20 cellular contexts compared by ENCODE assay signal in genomic region chr15:53549697-53550315, GRCh38.
DNase-seq lines count a peak whose midpoint lies in the region; ATAC-seq, FAIRE-seq and TF ChIP-seq lines count a peak whose summit lies in the region.
"Had no signal": no experiment of that assay in that cellular context is flagged by ENCODE, and none has a peak within 500 bp of the region (broad histone marks: within the 10 kb centered on the region; RNA-seq: fewer than 3 reads in every experiment).

No MANE protein-coding gene starts in this region.

- H3K4me3 ChIP-seq in GM12878, result no peak overlapping the region
- H3K4me3 ChIP-seq in mucosa of descending colon, result no peak overlapping the region
- H3K4me3 ChIP-seq: adrenal gland, GM23248 had no signal

- intact Hi-C loops in GM12878 (cut with micrococcal nuclease; ENCODE audit: unreplicated experiment) (no loop called here), mucosa of descending colon (cut with DNase I, micrococcal nuclease) (no loop called here), Right ventricle myocardium superior (cut with DNase I) (no loop called here)

- RAD21 ChIA-PET in GM12878 (lab: Charles Lee; ENCODE audit: unreplicated experiment), result interaction anchor here (1.7 kb wide), 1 partner anchor 10 kb away, joined by 5 read pairs; no protein-coding TSS in a partner anchor

- BruUV-seq in GM12878 (replicated peaks; lab: Mats Ljungman, UMichigan), result no TSS peak

- in situ Hi-C loops in GM12878 (cut with MboI), result no loop called here

- no peaks in the 10 kb centered on the region for H3K79me2 ChIP-seq in GM12878 (ENCODE audit: control insufficient read depth, insufficient read depth, low read length)

- no peak for FAIRE-seq in GM12878 (lab: Jason Lieb, UNC)
- FAIRE-seq: GM12892, islet of Langerhans, RCC 7860, TTC549 had no signal

- SMC1A ChIA-PET in GM12878 (lab: Charles Lee; ENCODE audit: uncharacterized antibody, unreplicated experiment), result interaction anchor here (1.1 to 2.1 kb wide), 4 partner anchors 9 to 24 kb away, joined by 4 to 6 read pairs (median 6); no protein-coding TSS in a partner anchor

- H4K20me1 ChIP-seq in GM12878 (ENCODE audit: control insufficient read depth, insufficient read depth), result no peaks in the 10 kb centered on the region

- TF ChIP-seq POLR2A in GM12878 (IDR thresholded peaks at IDR 0.05; ENCODE audit: low read depth, low read length), result no peak

- WGBS in GM12878 (ENCODE audit: insufficient coverage, insufficient replicate concordance, low lambda C conversion rate, missing lambda C conversion rate), result 31% methylated on average over 3 of the region's 3 CpGs

- POLR2A ChIA-PET in GM12878 (lab: Charles Lee), result interaction anchor here (0.6 kb wide), 1 partner anchor 9 kb away, joined by 4 read pairs; no protein-coding TSS in a partner anchor

- H3K4me2 ChIP-seq in GM12878 (ENCODE audit: control insufficient read depth, insufficient read depth), result no peak overlapping the region

- H3K9ac ChIP-seq in GM12878 (ENCODE audit: control insufficient read depth, insufficient read depth, low read length), result no peak overlapping the region
- H3K9ac ChIP-seq: GM23248 had no signal

- H3K9me3 ChIP-seq in GM12878 (replicated peaks; ENCODE audit: control insufficient read depth, insufficient read depth, low read length) (no peaks in the 10 kb centered on the region), mucosa of descending colon (no peaks in the 10 kb centered on the region)
- H3K9me3 ChIP-seq: adrenal gland had no signal

- no peak for ATAC-seq in GM12878
- peak; percentile 94 for ATAC-seq in mucosa of descending colon
- ATAC-seq in GM21717 (IDR thresholded peaks at IDR 0.05; ENCODE audit: unreplicated experiment), result no peak
- no peak for ATAC-seq in GM21515 (IDR thresholded peaks at IDR 0.05; ENCODE audit: unreplicated experiment)
- ATAC-seq in Right ventricle myocardium superior (ENCODE audit: poor library complexity), result no peak
- ATAC-seq: effector memory CD8-positive, alpha-beta T cell; natural killer cell treated with Interleukin-12 subunit alpha and Interleukin-12 subunit beta and Interleukin-15 and Interleukin-18, amount 100 ng/mL, for 72 hours had no signal

- H2AFZ ChIP-seq in GM12878 (ENCODE audit: control insufficient read depth, low read depth, low read length), result no peak overlapping the region
- H2AFZ ChIP-seq: GM23248 had no signal

- H3K36me3 ChIP-seq in GM12878 (ENCODE audit: control insufficient read depth in 2 of 2, insufficient read depth in 2 of 2, low read length in 1 of 2) (no peaks in the 10 kb centered on the region), mucosa of descending colon (ENCODE audit: low read depth) (no peaks in the 10 kb centered on the region)
- H3K36me3 ChIP-seq: adrenal gland had no signal

- DNase-seq in DMS53 treated with DMSO at 0.1 percent for 48 hours (lab: John Stamatoyannopoulos, UW; ENCODE audit: unreplicated experiment), result peak; percentile 88
- peak; percentile 64 for DNase-seq in NCI-H1048 (lab: John Stamatoyannopoulos, UW)
- no peak for DNase-seq in GM12878 (ENCODE audit: low read depth, low spot score)
- no peak for DNase-seq in mucosa of descending colon
- DNase-seq in NCI-H146 (lab: John Stamatoyannopoulos, UW), result no peak
- no peak for DNase-seq in Right ventricle myocardium superior
- DNase-seq: activated CD4-positive, alpha-beta T cell treated with anti-CD3 and anti-CD28 coated beads for 4 hours; adrenal gland; effector memory CD8-positive, alpha-beta T cell; GM23248; mesendoderm; NCI-H187 had no signal

- no peak for TF ChIP-seq RAD21 in GM12878 (IDR thresholded peaks at IDR 0.05; ENCODE audit: insufficient read depth, low read depth, low read length)

- no peak overlapping the region for H3K27ac ChIP-seq in GM12878 (ENCODE audit: control insufficient read depth, insufficient read depth)
- H3K27ac ChIP-seq: adrenal gland, GM23248 had no signal

- no peaks in the 10 kb centered on the region for H3K27me3 ChIP-seq in GM12878 (replicated peaks in 1 of 2; ENCODE audit: control insufficient read depth in 2 of 2, insufficient read depth in 2 of 2, low read length in 1 of 2)
- H3K27me3 ChIP-seq: adrenal gland had no signal

- H3K4me1 ChIP-seq in GM12878 (ENCODE audit: control insufficient read depth, insufficient read depth, low read length) (no peaks in the 10 kb centered on the region), mucosa of descending colon (ENCODE audit: low read depth) (peaks cover 21% of the 10 kb centered on the region)
- H3K4me1 ChIP-seq: adrenal gland, Caco-2 had no signal

- CTCF ChIA-PET in GM12878 (lab: Yijun Ruan, JAX), result interaction anchor here (1.2 kb wide), 1 partner anchor 353 kb away, joined by 3 read pairs; no protein-coding TSS in a partner anchor

- TF ChIP-seq EP300 in GM12878 (IDR thresholded peaks at IDR 0.05; ENCODE audit: borderline replicate concordance in 1 of 2, control insufficient read depth in 1 of 2, low read depth in 2 of 2, low read length in 2 of 2), result no peak

- TF ChIP-seq CTCF in GM12878 (IDR thresholded peaks at IDR 0.05 in 2 of 3, conservative IDR thresholded peaks at IDR 0.05 in 1 of 3; ENCODE audit: control insufficient read depth in 2 of 3, extremely low read depth in 1 of 3, insufficient read depth in 1 of 3, low read depth in 3 of 3, low read length in 3 of 3), result no peak
- TF ChIP-seq CTCF in mucosa of descending colon (IDR thresholded peaks at IDR 0.05), result no peak

TF ChIP-seq in GM12878, 131 proteins besides CTCF, POLR2A, EP300 and RAD21:
- TF ChIP-seq NR2F1 (conservative IDR thresholded peaks at IDR 0.05), result 0 out of 2 replicates have a peak, but pooled peaks have one; percentile 17
- TF ChIP-seq HDAC6 (IDR thresholded peaks at IDR 0.05; ENCODE audit: unreplicated experiment), result no peak

Comparison
In these comparisons a context has a peak if more than half of its experiments do, and no peak if none do; other contexts are left out.
1. DNase-seq: peak in DMS53 treated with DMSO at 0.1 percent for 48 hours (single experiment) and NCI-H1048 (single experiment); none in GM12878 (single experiment), mucosa of descending colon (0 of 3), NCI-H146 (single experiment) and Right ventricle myocardium superior (single experiment).